15 cellular contexts compared by ENCODE assay signal in the genomic region with DNA sequence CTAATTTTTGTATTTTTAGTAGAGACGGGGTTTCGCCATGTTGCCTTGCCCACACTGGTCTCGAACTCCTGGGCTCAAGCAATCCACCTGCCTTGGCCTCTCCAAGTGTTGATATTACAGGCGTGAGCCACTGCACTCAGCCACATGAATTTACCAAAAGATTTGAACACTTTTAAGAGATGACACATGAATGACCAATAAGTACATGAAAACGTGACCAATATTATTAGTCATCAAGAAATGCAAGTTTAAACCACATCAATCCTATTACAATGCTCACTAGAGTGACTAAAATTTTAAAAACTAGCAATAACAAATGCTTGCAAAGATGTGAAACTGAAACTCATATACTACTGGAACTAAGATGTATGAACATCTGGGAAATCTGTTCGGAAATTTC. TPM values are rescaled to one million over a fixed set of nuclear protein-coding genes. Genes with fewer than 3 reads are reported as not detected.
DNase-seq lines count a peak whose midpoint lies in the region; ATAC-seq, FAIRE-seq and TF ChIP-seq lines count a peak whose summit lies in the region.
"Had no signal": no experiment of that assay in that cellular context is flagged by ENCODE, and none has a peak within 500 bp of the region (broad histone marks: within the 10 kb centered on the region; RNA-seq: fewer than 3 reads in every experiment).

No MANE protein-coding gene starts in this region.

- dilution Hi-C loops in keratinocyte (cut with MboI; ENCODE audit: extremely low pct_ligation_motif_present, low sequenced_read_pairs): no loop called here

- H2AFZ ChIP-seq in GM23248 (no peak overlapping the region), keratinocyte (ENCODE audit: control insufficient read depth, low read length) (no peak overlapping the region)
- H2AFZ ChIP-seq: neural progenitor cell had no signal

- POLR2A ChIA-PET in T-cell (lab: Charles Lee): no interaction called here

- no peaks in the 10 kb centered on the region for H4K20me1 ChIP-seq in GM23248 (ENCODE audit: insufficient read depth)
- no peaks in the 10 kb centered on the region for H4K20me1 ChIP-seq in keratinocyte (ENCODE audit: control insufficient read depth, extremely low read depth, insufficient read depth, low read length)

- H3K9ac ChIP-seq in GM23248 (no peak overlapping the region), keratinocyte (ENCODE audit: control insufficient read depth, extremely low read depth, insufficient read depth, low read length) (no peak overlapping the region)
- H3K9ac ChIP-seq: neural progenitor cell had no signal

- ATAC-seq in activated T-cell treated with anti-CD3 and anti-CD28 coated beads, Interleukin-2, amount 50 U/mL, for 72 hours (replicated peaks in 1 of 2): peak; percentile 75 to 82
- peak; percentile 62 for ATAC-seq in RWPE2 (ENCODE audit: low read depth)
- ATAC-seq in T-cell (replicated peaks in 1 of 4): no peak
- no peak for ATAC-seq in Right ventricle myocardium superior (ENCODE audit: poor library complexity)
- ATAC-seq: left cardiac atrium had no signal

- no peaks in the 10 kb centered on the region for H3K9me1 ChIP-seq in keratinocyte (ENCODE audit: control insufficient read depth, extremely low read depth, insufficient read depth, low read length)

- no peaks in the 10 kb centered on the region for H3K36me3 Mint-ChIP-seq in activated T-cell treated with anti-CD3 and anti-CD28 coated beads, Interleukin-2, amount 50 U/mL, for 72 hours (ENCODE audit: insufficient read depth in 2 of 2)
- no peaks in the 10 kb centered on the region for H3K36me3 Mint-ChIP-seq in T-cell

- H3K79me2 ChIP-seq in GM23248 (ENCODE audit: insufficient read depth) (no peaks in the 10 kb centered on the region), keratinocyte (ENCODE audit: control insufficient read depth, insufficient read depth, low read length) (no peaks in the 10 kb centered on the region)

- no peaks in the 10 kb centered on the region for H3K9me3 Mint-ChIP-seq in activated T-cell treated with anti-CD3 and anti-CD28 coated beads, Interleukin-2, amount 50 U/mL, for 72 hours
- no peaks in the 10 kb centered on the region for H3K9me3 Mint-ChIP-seq in T-cell
- H3K9me3 Mint-ChIP-seq: neural progenitor cell had no signal

- 56 to 61% methylated on average over 6 of the region's 6 CpGs for WGBS in GM23248 (ENCODE audit: low coverage in 1 of 2, low lambda C conversion rate in 2 of 2, missing lambda C conversion rate in 2 of 2), 2 experiments

- H3K27ac Mint-ChIP-seq in activated T-cell treated with anti-CD3 and anti-CD28 coated beads, Interleukin-2, amount 50 U/mL, for 72 hours: no peak overlapping the region
- H3K27ac Mint-ChIP-seq in T-cell: no peak overlapping the region
- H3K27ac Mint-ChIP-seq: neural progenitor cell had no signal

- peak overlapping the region; percentile 17; the same call in 1 of the 2 replicates for H3K4me3 ChIP-seq in GM23248
- H3K4me3 ChIP-seq in RWPE2 (ENCODE audit: severe bottlenecking): no peak overlapping the region
- H3K4me3 ChIP-seq in keratinocyte (ENCODE audit: control insufficient read depth in 2 of 3, extremely low read depth in 1 of 3, insufficient read depth in 2 of 3, low read depth in 1 of 3, low read length in 3 of 3): no peak overlapping the region
- H3K4me3 ChIP-seq: neural progenitor cell had no signal

- H3K27me3 ChIP-seq in GM23248 (replicated peaks; ENCODE audit: insufficient read depth) (no peaks in the 10 kb centered on the region), RWPE2 (ENCODE audit: insufficient read depth, poor library complexity, severe bottlenecking) (no peaks in the 10 kb centered on the region), keratinocyte (ENCODE audit: control insufficient read depth, extremely low read depth, insufficient read depth, low read length) (no peaks in the 10 kb centered on the region)
- H3K27me3 ChIP-seq: neural progenitor cell had no signal

- no peaks in the 10 kb centered on the region for H3K9me3 ChIP-seq in GM23248 (ENCODE audit: low read depth)
- H3K9me3 ChIP-seq in RWPE2 (ENCODE audit: severe bottlenecking): no peaks in the 10 kb centered on the region
- H3K9me3 ChIP-seq in keratinocyte (ENCODE audit: control insufficient read depth, low read depth, low read length): no peaks in the 10 kb centered on the region

- TF ChIP-seq CTCF in RWPE2 (IDR thresholded peaks at IDR 0.05; ENCODE audit: poor library complexity, severe bottlenecking) (no peak), keratinocyte (optimal IDR thresholded peaks at IDR 0.05 in 1 of 3, IDR thresholded peaks at IDR 0.05 in 1 of 3, conservative IDR thresholded peaks at IDR 0.05 in 1 of 3; ENCODE audit: extremely low read depth in 1 of 3, insufficient read depth in 2 of 3, low read length in 3 of 3) (no peak)

- peak overlapping the region; percentile 52 for H3K4me2 ChIP-seq in GM23248 (ENCODE audit: unreplicated experiment)
- H3K4me2 ChIP-seq in keratinocyte (ENCODE audit: control insufficient read depth, extremely low read depth, insufficient read depth, low read depth, low read length): peak overlapping the region; percentile 36
- H3K4me2 ChIP-seq: neural progenitor cell had no signal

- intact Hi-C loops in Right ventricle myocardium superior (cut with DNase I): no loop called here

- no peaks in the 10 kb centered on the region for H3K4me1 Mint-ChIP-seq in activated T-cell treated with anti-CD3 and anti-CD28 coated beads, Interleukin-2, amount 50 U/mL, for 72 hours (ENCODE audit: low read depth)
- H3K4me1 Mint-ChIP-seq in T-cell: peaks cover 0 to 1% (median 0%) of the 10 kb centered on the region in 3 donors

- peaks cover 28% of the 10 kb centered on the region for H3F3A ChIP-seq in GM23248 (ENCODE audit: insufficient read depth)

- H3K4me1 ChIP-seq in GM23248 (ENCODE audit: insufficient read depth): peaks cover 27% of the 10 kb centered on the region
- H3K4me1 ChIP-seq in RWPE2 (ENCODE audit: insufficient read depth, poor library complexity, severe bottlenecking): peaks cover 10% of the 10 kb centered on the region
- peaks cover 14% of the 10 kb centered on the region for H3K4me1 ChIP-seq in keratinocyte (ENCODE audit: control insufficient read depth, extremely low read depth, insufficient read depth, low read length)
- H3K4me1 ChIP-seq: neural progenitor cell had no signal

- no peaks in the 10 kb centered on the region for H3K9me2 ChIP-seq in GM23248 (ENCODE audit: insufficient read depth)

- in situ Hi-C loops in GM23248 (cut with MboI): loop anchor here (25.0 kb wide), 1 partner anchor 304 kb away; the partner anchor contains the start of gene PSMB7

- H3K4me3 Mint-ChIP-seq in activated T-cell treated with anti-CD3 and anti-CD28 coated beads, Interleukin-2, amount 50 U/mL, for 72 hours: no peak overlapping the region
- no peak overlapping the region for H3K4me3 Mint-ChIP-seq in T-cell
- H3K4me3 Mint-ChIP-seq: neural progenitor cell had no signal

- DNase-seq in activated T-cell treated with anti-CD3 and anti-CD28 coated beads, Interleukin-2, amount 50 U/mL, for 72 hours: peak in 1 of 2 donors; percentile 24
- DNase-seq in activated T-cell treated with anti-CD3 and anti-CD28 coated beads for 4 hours (no peak), GM23248 (peak; percentile 77), RWPE2 (ENCODE audit: low spot score) (no peak), keratinocyte (ENCODE audit: low read depth, low spot score) (no peak), T-cell (no peak), DMS114 treated with DMSO at 0.1 percent for 48 hours (lab: John Stamatoyannopoulos, UW; ENCODE audit: unreplicated experiment) (no peak), Right ventricle myocardium superior (no peak)
- DNase-seq: dermis blood vessel endothelial cell, left cardiac atrium, NCI-H2081 treated with DMSO at 0.1 percent for 48 hours, NCI-H524 treated with DMSO at 0.1 percent for 48 hours had no signal

- FAIRE-seq in keratinocyte (lab: Jason Lieb, UNC): no peak
- FAIRE-seq: HTR-8/SVneo, TTC549 had no signal

- H3K27me3 Mint-ChIP-seq in activated T-cell treated with anti-CD3 and anti-CD28 coated beads, Interleukin-2, amount 50 U/mL, for 72 hours (ENCODE audit: low read depth): peaks cover 10% of the 10 kb centered on the region
- peaks cover 5 to 8% of the 10 kb centered on the region in 2 donors for H3K27me3 Mint-ChIP-seq in T-cell

- no peak overlapping the region for H3K27ac ChIP-seq in GM23248
- peak overlapping the region; percentile 4 for H3K27ac ChIP-seq in RWPE2 (ENCODE audit: poor library complexity, severe bottlenecking)
- H3K27ac ChIP-seq in keratinocyte (ENCODE audit: control insufficient read depth, insufficient read depth, low read length): peak overlapping the region; percentile 28
- H3K27ac ChIP-seq: neural progenitor cell had no signal

- CTCF ChIA-PET in T-cell (lab: Charles Lee): interaction anchor here (0.5 to 0.6 kb wide), 2 partner anchors 219 to 401 kb away, joined by 3 to 4 read pairs; no protein-coding TSS in a partner anchor

- no peaks in the 10 kb centered on the region for H3K36me3 ChIP-seq in GM23248 (ENCODE audit: low read depth)
- peaks cover 6% of the 10 kb centered on the region; the same call in 1 of the 2 replicates for H3K36me3 ChIP-seq in RWPE2 (ENCODE audit: low read depth)
- H3K36me3 ChIP-seq in keratinocyte (ENCODE audit: control insufficient read depth in 2 of 2, extremely low read depth in 1 of 2, insufficient read depth in 2 of 2, low read length in 2 of 2): no peaks in the 10 kb centered on the region

RNA-seq across cellular contexts. Expression of gene NR6A1, which starts 54.3 kb away (rescaled TPM):
- total RNA-seq in activated T-cell treated with anti-CD3 and anti-CD28 coated beads, Interleukin-2, amount 50 U/mL, for 72 hours: 1 to 10 TPM; 2.9 to 4.0 TPM
- not detected in 2 replicates for total RNA-seq in GM23248 (2014; rRNA removed; shearing (Covaris generic))
- 0.06 and 0.16 TPM in 2 replicates for polyA plus RNA-seq in GM23248 (2016; fragmentation: Nextera tagmentation; extraction: Ambion mirVana)
- 1.1 to 1.9 TPM (median 1.8 TPM) in 3 replicates for polyA plus RNA-seq in keratinocyte
- 0.76 TPM for polyA plus RNA-seq in keratinocyte (2011; ENCODE audit: low read depth)
- polyA plus RNA-seq in keratinocyte (2011; cell fraction: cytosol; rRNA removed): 0.60 and 0.69 TPM in 2 replicates
- 5.9 and 6.4 TPM in 2 replicates for polyA plus RNA-seq in keratinocyte (2011; cell fraction: nucleus; rRNA removed)
- 0.91 and 1.5 TPM in 2 replicates for polyA plus RNA-seq in keratinocyte (2012; ENCODE audit: low replicate concordance)
- 3.9 to 8.4 TPM (median 8.1 TPM) in 3 replicates for polyA minus RNA-seq in keratinocyte
- 0.96 TPM for polyA minus RNA-seq in keratinocyte (2011; cell fraction: cytosol; rRNA and poly(A)+ RNA removed)
- polyA minus RNA-seq in keratinocyte (2011; cell fraction: nucleus; rRNA and poly(A)+ RNA removed): 4.2 and 7.4 TPM in 2 replicates
- under 1 TPM in 4 of 5 donors, not detected in 1; 0.19 to 0.50 (median 0.40) TPM for total RNA-seq in T-cell
- 1.4 TPM for total RNA-seq in Right ventricle myocardium superior

Comparison
In these comparisons a context has a peak if more than half of its experiments do, and no peak if none do; other contexts are left out.
1. ATAC-seq: peak in activated T-cell treated with anti-CD3 and anti-CD28 coated beads, Interleukin-2, amount 50 U/mL, for 72 hours (2 of 2) and RWPE2 (single experiment); none in T-cell (0 of 4) and Right ventricle myocardium superior (single experiment).